Comparison of ENCODE assay signal across 14 cellular contexts in genomic region chr1:54465351-54465811, GRCh38. TPM values are rescaled to one million over a fixed set of nuclear protein-coding genes. Genes with fewer than 3 reads are reported as not detected.
DNase-seq lines count a peak whose midpoint lies in the region; ATAC-seq and TF ChIP-seq lines count a peak whose summit lies in the region.
"Had no signal": no experiment of that assay in that cellular context is flagged by ENCODE, and none has a peak within 500 bp of the region (broad histone marks: within the 10 kb centered on the region; RNA-seq: fewer than 3 reads in every experiment).

No MANE protein-coding gene starts in this region.

- ATAC-seq in RWPE2 (ENCODE audit: low read depth) (no peak), HG03039 (IDR thresholded peaks at IDR 0.05; ENCODE audit: unreplicated experiment) (no peak)
- ATAC-seq: A549 had no signal

- no peaks in the 10 kb centered on the region for H3K9me3 Mint-ChIP-seq in activated CD4-positive, alpha-beta T cell treated with anti-CD3 and anti-CD28 coated beads, Interleukin-2, amount 10 ng/mL, durations not matched to agents 24 days and 14 days
- H3K9me3 Mint-ChIP-seq: activated B cell treated with CpG ODN at 0.5 μM for 24 hours had no signal

- 33% methylated on average over 5 of the region's 5 CpGs for WGBS in hepatocyte (ENCODE audit: low lambda C conversion rate, missing lambda C conversion rate)
- 60% methylated on average over 5 of the region's 5 CpGs for WGBS in sigmoid colon, 2 donors

- no peaks in the 10 kb centered on the region for H3K9me2 ChIP-seq in hepatocyte (replicated peaks; ENCODE audit: insufficient read depth)

- H3K4me1 Mint-ChIP-seq in activated CD4-positive, alpha-beta T cell treated with anti-CD3 and anti-CD28 coated beads, Interleukin-2, amount 10 ng/mL, durations not matched to agents 24 days and 14 days, result peaks cover 22% of the 10 kb centered on the region
- H3K4me1 Mint-ChIP-seq: activated B cell treated with CpG ODN at 0.5 μM for 24 hours had no signal

- H3K27ac ChIP-seq in RWPE2 (ENCODE audit: poor library complexity, severe bottlenecking) (no peak overlapping the region), hepatocyte (peak overlapping the region; percentile 75), sigmoid colon (peak overlapping the region in 3 of 4 donors; percentile 34 to 51 (median 42))
- H3K27ac ChIP-seq: A549 had no signal

- TF ChIP-seq POLR2A in sigmoid colon (IDR thresholded peaks at IDR 0.05), result no peak

- peak overlapping the region; percentile 48 for H3K27ac Mint-ChIP-seq in activated CD4-positive, alpha-beta T cell treated with anti-CD3 and anti-CD28 coated beads, Interleukin-2, amount 10 ng/mL, durations not matched to agents 24 days and 14 days
- H3K27ac Mint-ChIP-seq: activated B cell treated with CpG ODN at 0.5 μM for 24 hours had no signal

- TF ChIP-seq CTCF in RWPE2 (IDR thresholded peaks at IDR 0.05; ENCODE audit: poor library complexity, severe bottlenecking) (no peak), hepatocyte (IDR thresholded peaks at IDR 0.05; ENCODE audit: poor library complexity) (no peak), sigmoid colon (IDR thresholded peaks at IDR 0.05) (no peak)

- H3K79me2 ChIP-seq in hepatocyte, result no peaks in the 10 kb centered on the region

- peak overlapping the region; percentile 22 for H2AFZ ChIP-seq in hepatocyte

- H3K27me3 ChIP-seq in RWPE2 (ENCODE audit: insufficient read depth, poor library complexity, severe bottlenecking) (no peaks in the 10 kb centered on the region), hepatocyte (no peaks in the 10 kb centered on the region), sigmoid colon (no peaks in the 10 kb centered on the region)

- no peaks in the 10 kb centered on the region for H3K36me3 Mint-ChIP-seq in activated CD4-positive, alpha-beta T cell treated with anti-CD3 and anti-CD28 coated beads, Interleukin-2, amount 10 ng/mL, durations not matched to agents 24 days and 14 days (ENCODE audit: low read depth)
- H3K36me3 Mint-ChIP-seq: naive B cell had no signal

- H3K27me3 Mint-ChIP-seq in activated CD4-positive, alpha-beta T cell treated with anti-CD3 and anti-CD28 coated beads, Interleukin-2, amount 10 ng/mL, durations not matched to agents 24 days and 14 days, result peaks cover 4% of the 10 kb centered on the region

- no peak for TF ChIP-seq EP300 in sigmoid colon (IDR thresholded peaks at IDR 0.05)

- H3K4me3 Mint-ChIP-seq in activated CD4-positive, alpha-beta T cell treated with anti-CD3 and anti-CD28 coated beads, Interleukin-2, amount 10 ng/mL, durations not matched to agents 24 days and 14 days, result no peak overlapping the region
- H3K4me3 Mint-ChIP-seq: activated B cell treated with CpG ODN at 0.5 μM for 24 hours, naive B cell had no signal

- H3K9me3 ChIP-seq in RWPE2 (ENCODE audit: severe bottlenecking), result no peaks in the 10 kb centered on the region
- no peaks in the 10 kb centered on the region for H3K9me3 ChIP-seq in hepatocyte (ENCODE audit: low read depth)
- no peaks in the 10 kb centered on the region for H3K9me3 ChIP-seq in sigmoid colon
- H3K9me3 ChIP-seq: A549, Caco-2 had no signal

- H3K4me3 ChIP-seq in RWPE2 (ENCODE audit: severe bottlenecking) (no peak overlapping the region), hepatocyte (no peak overlapping the region), sigmoid colon (no peak overlapping the region)
- H3K4me3 ChIP-seq: A549 had no signal

- peak; percentile 52 for DNase-seq in activated CD4-positive, alpha-beta T cell treated with anti-CD3 and anti-CD28 coated beads, Interleukin-2, amount 10 ng/mL, durations not matched to agents 24 days and 14 days
- DNase-seq in activated CD4-positive, alpha-beta T cell treated with anti-CD3 and anti-CD28 coated beads, Interleukin-2, amount 50 U/mL, for 1 hour, result no peak
- DNase-seq in RWPE2 (ENCODE audit: low spot score) (peak; percentile 17), hepatocyte (ENCODE audit: low spot score) (peak; percentile 46), sigmoid colon (peak; percentile 63), HUDEP-2 (lab: John Stamatoyannopoulos, UW; ENCODE audit: unreplicated experiment in 76 of 76) (no peak)
- DNase-seq in activated CD4-positive, CD25-positive, alpha-beta regulatory T cell treated with anti-CD3 and anti-CD28 coated beads, Interleukin-2, amount 50 U/mL, for 72 hours, result no peak
- DNase-seq: activated T-cell treated with anti-CD3 and anti-CD28 coated beads, Interleukin-2, amount 50 U/mL, for 1 hour; Caco-2; naive B cell; NCI-H2171 had no signal

- H4K20me1 ChIP-seq in hepatocyte (ENCODE audit: insufficient read depth, poor library complexity, severe bottlenecking), result no peaks in the 10 kb centered on the region

- H3K4me2 ChIP-seq in hepatocyte, result peak overlapping the region; percentile 21
- H3K4me2 ChIP-seq: A549 had no signal

- intact Hi-C loops in activated CD4-positive, alpha-beta T cell treated with anti-CD3 and anti-CD28 coated beads, Interleukin-2, amount 10 ng/mL, durations not matched to agents 24 days and 14 days (cut with micrococcal nuclease), result no loop called here
- intact Hi-C loops in sigmoid colon (cut with DNase I), result no loop called here

- no peaks in the 10 kb centered on the region for H3K36me3 ChIP-seq in RWPE2 (ENCODE audit: low read depth)
- H3K36me3 ChIP-seq in hepatocyte (replicated peaks; ENCODE audit: insufficient read depth, low read depth), result no peaks in the 10 kb centered on the region
- H3K36me3 ChIP-seq in sigmoid colon, result no peaks in the 10 kb centered on the region

- H3K4me1 ChIP-seq in RWPE2 (ENCODE audit: insufficient read depth, poor library complexity, severe bottlenecking) (no peaks in the 10 kb centered on the region), hepatocyte (ENCODE audit: insufficient read depth) (peaks cover 45% of the 10 kb centered on the region), sigmoid colon (peaks cover 0 to 29% (median 21%) of the 10 kb centered on the region in 4 donors)
- H3K4me1 ChIP-seq: A549, Caco-2 had no signal

RNA-seq across cellular contexts. Expression of gene SSBP3, which starts 59.2 kb away (rescaled TPM):
- 84.1 and 87.9 TPM in 2 replicates for total RNA-seq in activated CD4-positive, alpha-beta T cell treated with anti-CD3 and anti-CD28 coated beads, Interleukin-2, amount 10 ng/mL, durations not matched to agents 24 days and 14 days
- total RNA-seq in hepatocyte (27.1 and 47.2 TPM in 2 replicates), sigmoid colon (10 to 100 TPM; 27.4 to 38.5 (median 34.8) TPM)
- polyA plus RNA-seq in hepatocyte (23.8 and 25.8 TPM in 2 replicates), sigmoid colon (10 to 100 TPM; 40.1 to 62.5 (median 41.8) TPM)

Comparison
In these comparisons a context has a peak if more than half of its experiments do, and no peak if none do; other contexts are left out.
1. DNase-seq: peak in activated CD4-positive, alpha-beta T cell treated with anti-CD3 and anti-CD28 coated beads, Interleukin-2, amount 10 ng/mL, durations not matched to agents 24 days and 14 days (single experiment), RWPE2 (single experiment), hepatocyte (single experiment) and sigmoid colon (single experiment); none in activated CD4-positive, alpha-beta T cell treated with anti-CD3 and anti-CD28 coated beads, Interleukin-2, amount 50 U/mL, for 1 hour (single experiment), activated CD4-positive, CD25-positive, alpha-beta regulatory T cell treated with anti-CD3 and anti-CD28 coated beads, Interleukin-2, amount 50 U/mL, for 72 hours (single experiment) and HUDEP-2 (0 of 76).